Comparison of ENCODE assay signal across 8 cellular contexts in genomic region chr17:45431531-45432404, GRCh38. TPM values are rescaled to one million over a fixed set of nuclear protein-coding genes. Genes with fewer than 3 reads are reported as not detected.
DNase-seq lines count a peak whose midpoint lies in the region; ATAC-seq lines count a peak whose summit lies in the region.

No MANE protein-coding gene starts in this region.

- no peaks in the 10 kb centered on the region for H3K9me3 Mint-ChIP-seq in stimulated activated effector memory CD8-positive, alpha-beta T cell treated with anti-CD3 and anti-CD28 coated beads, Interleukin-12 subunit alpha, Interleukin-12 subunit beta, amount 100 ng/mL, for 72 hours

- ATAC-seq in HG03280 (IDR thresholded peaks at IDR 0.05; ENCODE audit: unreplicated experiment) = peak; percentile 56
- ATAC-seq in stimulated activated effector memory CD8-positive, alpha-beta T cell treated with anti-CD3 and anti-CD28 coated beads, Interleukin-12 subunit alpha, Interleukin-12 subunit beta, amount 100 ng/mL, for 72 hours = peak; percentile 84

- peak overlapping the region; percentile 85 for H3K4me3 Mint-ChIP-seq in stimulated activated effector memory CD8-positive, alpha-beta T cell treated with anti-CD3 and anti-CD28 coated beads, Interleukin-12 subunit alpha, Interleukin-12 subunit beta, amount 100 ng/mL, for 72 hours

- peaks cover 5% of the 10 kb centered on the region for H3K27me3 ChIP-seq in endocrine pancreas (ENCODE audit: control insufficient read depth, insufficient read depth, low read length)

- H3K36me3 ChIP-seq in endocrine pancreas (ENCODE audit: control insufficient read depth, insufficient read depth, low read length) = no peaks in the 10 kb centered on the region

- no peaks in the 10 kb centered on the region for H3K4me1 ChIP-seq in endocrine pancreas (ENCODE audit: control insufficient read depth, insufficient read depth, low read length)

- peak overlapping the region; percentile 44 for H3K9ac ChIP-seq in endocrine pancreas (ENCODE audit: control insufficient read depth, insufficient read depth, low read length)

- no peak overlapping the region for H3K4me3 ChIP-seq in endocrine pancreas (ENCODE audit: control insufficient read depth, insufficient read depth, low read length)

- H3K27ac Mint-ChIP-seq in stimulated activated effector memory CD8-positive, alpha-beta T cell treated with anti-CD3 and anti-CD28 coated beads, Interleukin-12 subunit alpha, Interleukin-12 subunit beta, amount 100 ng/mL, for 72 hours = peak overlapping the region; percentile 52

- H3K4me1 Mint-ChIP-seq in stimulated activated effector memory CD8-positive, alpha-beta T cell treated with anti-CD3 and anti-CD28 coated beads, Interleukin-12 subunit alpha, Interleukin-12 subunit beta, amount 100 ng/mL, for 72 hours = peaks cover 28% of the 10 kb centered on the region

- H3K36me3 Mint-ChIP-seq in stimulated activated effector memory CD8-positive, alpha-beta T cell treated with anti-CD3 and anti-CD28 coated beads, Interleukin-12 subunit alpha, Interleukin-12 subunit beta, amount 100 ng/mL, for 72 hours = peaks cover 14% of the 10 kb centered on the region

- no peaks in the 10 kb centered on the region for H3K9me3 ChIP-seq in endocrine pancreas (ENCODE audit: control insufficient read depth, low read length)

- peak; percentile 56 for DNase-seq in NCI-H2029 (lab: John Stamatoyannopoulos, UW)
- no peak for DNase-seq in NCI-H2029 treated with DMSO at 0.1 percent for 48 hours (lab: John Stamatoyannopoulos, UW)
- DNase-seq in NCI-H82 treated with DMSO at 0.1 percent for 48 hours (lab: John Stamatoyannopoulos, UW; ENCODE audit: unreplicated experiment) = peak; percentile 55
- peak; percentile 45 to 61 for DNase-seq in activated CD8-positive, alpha-beta memory T cell treated with anti-CD3 and anti-CD28 coated beads for 1 hour (ENCODE audit: extremely low read depth in 1 of 2, low read depth in 1 of 2)
- DNase-seq in mucosa of gallbladder (ENCODE audit: low spot score) = peak; percentile 80
- DNase-seq in stimulated activated effector memory CD8-positive, alpha-beta T cell treated with anti-CD3 and anti-CD28 coated beads, Interleukin-12 subunit alpha, Interleukin-12 subunit beta, amount 100 ng/mL, for 72 hours (ENCODE audit: low spot score in 2 of 2) = peak; percentile 73 to 89

RNA-seq across cellular contexts. Expression of gene ARHGAP27, which starts 0.9 kb away (rescaled TPM):
- total RNA-seq in mucosa of gallbladder = 98.1 TPM

RNA-seq across cellular contexts. Expression of gene PLEKHM1, which starts 58.8 kb away (rescaled TPM):
- 71.9 TPM for total RNA-seq in mucosa of gallbladder
